1 cellular context compared by ENCODE assay signal in genomic region chr6:43499028-43499815, GRCh38.
A peak's percentile ranks its signal among the peaks of the same experiment; 100 is the strongest.
TF ChIP-seq lines count a peak whose summit lies in the region.

No MANE protein-coding gene starts in this region.

TF ChIP-seq in HepG2, 621 proteins besides CTCF, POLR2A, EP300 and RAD21 (continued from another document and continues in another):
- TF ChIP-seq ZNF142 (CRISPR knock-in tag; IDR thresholded peaks at IDR 0.05) = no peak
- no peak for TF ChIP-seq HMGXB3 (CRISPR knock-in tag; IDR thresholded peaks at IDR 0.05; ENCODE audit: borderline replicate concordance)
- TF ChIP-seq SAFB2 (CRISPR knock-in tag; IDR thresholded peaks at IDR 0.05; ENCODE audit: borderline replicate concordance, low read depth) = no peak
- 0 out of 2 replicates have a peak, but pooled peaks have one; percentile 23 for TF ChIP-seq ZNF678 (CRISPR knock-in tag; IDR thresholded peaks at IDR 0.05)
- TF ChIP-seq KLF16 (CRISPR knock-in tag; IDR thresholded peaks at IDR 0.05) = no peak
- TF ChIP-seq ZBTB2 (CRISPR knock-in tag; IDR thresholded peaks at IDR 0.05; ENCODE audit: low read depth) = no peak
- TF ChIP-seq ZNF138 (CRISPR knock-in tag; IDR thresholded peaks at IDR 0.05; ENCODE audit: low read depth) = no peak
- no peak for TF ChIP-seq ZNF326 (CRISPR knock-in tag; IDR thresholded peaks at IDR 0.05; ENCODE audit: borderline replicate concordance)
- TF ChIP-seq RFXAP (CRISPR knock-in tag; IDR thresholded peaks at IDR 0.05; ENCODE audit: borderline replicate concordance) = no peak
- no peak for TF ChIP-seq ZNF275 (CRISPR knock-in tag; IDR thresholded peaks at IDR 0.05; ENCODE audit: borderline replicate concordance)
- no peak for TF ChIP-seq THRA (CRISPR knock-in tag; IDR thresholded peaks at IDR 0.05; ENCODE audit: borderline replicate concordance)
- no peak for TF ChIP-seq E2F1 (CRISPR knock-in tag; IDR thresholded peaks at IDR 0.05)
- TF ChIP-seq CEBPZ (IDR thresholded peaks at IDR 0.05; ENCODE audit: low read length) = no peak
- no peak for TF ChIP-seq ZNF251 (CRISPR knock-in tag; IDR thresholded peaks at IDR 0.05)
- no peak for TF ChIP-seq DDIT3 (CRISPR knock-in tag; IDR thresholded peaks at IDR 0.05)
- TF ChIP-seq ZNF510 (CRISPR knock-in tag; IDR thresholded peaks at IDR 0.05; ENCODE audit: low read depth) = no peak
- TF ChIP-seq ZBTB4 (CRISPR knock-in tag; IDR thresholded peaks at IDR 0.05; ENCODE audit: borderline replicate concordance) = 0 out of 2 replicates have a peak, but pooled peaks have one; percentile 34
- TF ChIP-seq TERF1 (CRISPR knock-in tag; IDR thresholded peaks at IDR 0.05) = no peak
- TF ChIP-seq ZSCAN21 (CRISPR knock-in tag; IDR thresholded peaks at IDR 0.05; ENCODE audit: borderline replicate concordance) = no peak
- TF ChIP-seq POLR2G (IDR thresholded peaks at IDR 0.05; ENCODE audit: low read depth, low read length) = no peak
- no peak for TF ChIP-seq SMARCE1 (IDR thresholded peaks at IDR 0.05; ENCODE audit: borderline replicate concordance)
- TF ChIP-seq U2AF1 (optimal IDR thresholded peaks at IDR 0.05; ENCODE audit: low read depth, low read length) = no peak
- TF ChIP-seq ARNT2 (CRISPR knock-in tag; IDR thresholded peaks at IDR 0.05; ENCODE audit: low read depth) = no peak
- TF ChIP-seq HMG20A (CRISPR knock-in tag; IDR thresholded peaks at IDR 0.05; ENCODE audit: borderline replicate concordance) = no peak
- TF ChIP-seq SNAPC5 (CRISPR knock-in tag; IDR thresholded peaks at IDR 0.05; ENCODE audit: borderline replicate concordance) = no peak
